ENCODE assay signal across 10 cellular contexts in genomic region chr21:42002421-42002958, GRCh38. TPM values are rescaled to one million over a fixed set of nuclear protein-coding genes. Genes with fewer than 3 reads are reported as not detected.
A peak's percentile ranks its signal among the peaks of the same experiment; 100 is the strongest.
DNase-seq lines count a peak whose midpoint lies in the region; ATAC-seq and TF ChIP-seq lines count a peak whose summit lies in the region.
"Had no signal": no experiment of that assay in that cellular context is flagged by ENCODE, and none has a peak within 500 bp of the region (broad histone marks: within the 10 kb centered on the region; RNA-seq: fewer than 3 reads in every experiment).

No MANE protein-coding gene starts in this region.

- TF ChIP-seq CTCF in psoas muscle (IDR thresholded peaks at IDR 0.05) = no peak

- peaks cover 65% of the 10 kb centered on the region for H3K4me1 Mint-ChIP-seq in activated T-cell treated with anti-CD3 and anti-CD28 coated beads, Interleukin-2, amount 50 U/mL, for 24 hours (ENCODE audit: low read depth)

- WGBS in psoas muscle, 3 donors = 78 to 81% (median 79%) methylated on average over 14 of the region's 14 CpGs

- H3K4me1 ChIP-seq in psoas muscle = peaks cover 3% of the 10 kb centered on the region

- no peaks in the 10 kb centered on the region for H3K27me3 ChIP-seq in psoas muscle (ENCODE audit: insufficient read depth in 3 of 3, low read length in 2 of 3)
- H3K27me3 ChIP-seq: cardiac muscle cell had no signal

- intact Hi-C loops in psoas muscle (cut with DNase I) = no loop called here

- H3K27me3 Mint-ChIP-seq in activated T-cell treated with anti-CD3 and anti-CD28 coated beads, Interleukin-2, amount 50 U/mL, for 24 hours = no peaks in the 10 kb centered on the region

- H3K36me3 ChIP-seq in psoas muscle (ENCODE audit: insufficient read depth in 1 of 2, low read depth in 1 of 2) = peaks cover 2 to 29% of the 10 kb centered on the region in 2 donors
- H3K36me3 ChIP-seq: cardiac muscle cell had no signal

- no peak overlapping the region for H3K27ac ChIP-seq in psoas muscle
- H3K27ac ChIP-seq: 22Rv1, cardiac muscle cell had no signal

- H3K9me3 Mint-ChIP-seq in activated T-cell treated with anti-CD3 and anti-CD28 coated beads, Interleukin-2, amount 50 U/mL, for 24 hours = no peaks in the 10 kb centered on the region

- H3K27ac Mint-ChIP-seq in activated T-cell treated with anti-CD3 and anti-CD28 coated beads, Interleukin-2, amount 50 U/mL, for 24 hours = peak overlapping the region; percentile 98

- no peaks in the 10 kb centered on the region for H3K9me3 ChIP-seq in psoas muscle

- peak; percentile 26 for DNase-seq in activated gamma-delta T cell treated with anti-CD3 and anti-CD28 coated beads, Interleukin-2, amount 50 U/mL, for 16 hours (ENCODE audit: low read depth)
- DNase-seq in activated gamma-delta T cell (lab: John Stamatoyannopoulos, UW) = no peak
- peak; percentile 73 for DNase-seq in activated T-cell treated with anti-CD3 and anti-CD28 coated beads, Interleukin-2, amount 50 U/mL, for 24 hours
- DNase-seq in kidney tubule cell (ENCODE audit: low spot score) = peak; percentile 61
- DNase-seq in psoas muscle = no peak
- no peak for DNase-seq in mesenteric fat pad (ENCODE audit: low spot score)
- DNase-seq in DMS79 treated with DMSO at 0.1 percent for 48 hours (lab: John Stamatoyannopoulos, UW) = no peak

- no peak overlapping the region for H3K4me3 ChIP-seq in psoas muscle
- H3K4me3 ChIP-seq: cardiac muscle cell had no signal

- H3K4me3 Mint-ChIP-seq in activated T-cell treated with anti-CD3 and anti-CD28 coated beads, Interleukin-2, amount 50 U/mL, for 24 hours = peak overlapping the region; percentile 69

- ATAC-seq in HG03520 (IDR thresholded peaks at IDR 0.05; ENCODE audit: unreplicated experiment) (peak; percentile 81), psoas muscle (no peak)

- H3K36me3 Mint-ChIP-seq in activated T-cell treated with anti-CD3 and anti-CD28 coated beads, Interleukin-2, amount 50 U/mL, for 24 hours (ENCODE audit: low read depth) = peaks cover 90% of the 10 kb centered on the region

RNA-seq across cellular contexts. Expression of gene ZBTB21, which starts 7.7 kb away (rescaled TPM):
- total RNA-seq in psoas muscle (1 to 10 TPM; 4.5 to 8.8 (median 4.6) TPM), mesenteric fat pad (19.8 TPM)
- polyA plus RNA-seq in psoas muscle = 1 to 10 TPM in 2 of 3 donors, under 1 TPM in 1; 0.49 to 2.2 (median 1.2) TPM

RNA-seq across cellular contexts. Expression of gene C2CD2, which starts 48.7 kb away (rescaled TPM):
- 1 to 10 TPM; 3.2 to 6.6 (median 4.0) TPM for total RNA-seq in psoas muscle
- 1 to 10 TPM; 1.6 to 2.9 (median 1.9) TPM for polyA plus RNA-seq in psoas muscle
- 125 TPM for total RNA-seq in mesenteric fat pad

Comparison
In these comparisons a context has a peak if more than half of its experiments do, and no peak if none do; other contexts are left out.
1. DNase-seq: peak in activated gamma-delta T cell treated with anti-CD3 and anti-CD28 coated beads, Interleukin-2, amount 50 U/mL, for 16 hours (single experiment), activated T-cell treated with anti-CD3 and anti-CD28 coated beads, Interleukin-2, amount 50 U/mL, for 24 hours (single experiment) and kidney tubule cell (single experiment); none in activated gamma-delta T cell (single experiment), psoas muscle (0 of 2), mesenteric fat pad (single experiment) and DMS79 treated with DMSO at 0.1 percent for 48 hours (single experiment).
2. RNA of gene C2CD2, which starts 48.7 kb away (total RNA-seq): 125 TPM in mesenteric fat pad (single experiment); 3.2 to 6.6 TPM in psoas muscle; every median in the first group is over 10 times any median in the second.